ENCODE assay signal across 25 cellular contexts in the genomic region with DNA sequence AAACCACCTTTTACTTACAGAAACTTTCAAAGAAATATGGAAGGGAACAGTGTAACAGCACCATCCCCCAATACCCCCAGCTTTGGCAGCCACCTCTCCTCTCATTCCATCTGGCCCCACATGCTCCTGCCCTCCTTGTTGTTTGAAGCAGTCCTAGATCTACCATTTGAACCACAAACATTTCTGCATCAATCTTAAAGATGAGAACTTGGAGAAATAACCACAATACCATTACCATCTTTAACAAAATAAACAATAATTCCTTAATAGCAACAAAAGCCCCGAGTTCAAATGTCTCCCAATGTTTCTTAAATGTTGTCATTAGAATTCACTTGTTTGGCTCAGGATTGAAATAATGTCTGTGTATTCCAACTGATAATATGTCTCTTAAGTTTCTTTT. TPM values are rescaled to one million over a fixed set of nuclear protein-coding genes. Genes with fewer than 3 reads are reported as not detected.
"Had no signal": no experiment of that assay in that cellular context is flagged by ENCODE, and none has a peak within 500 bp of the region (broad histone marks: within the 10 kb centered on the region; RNA-seq: fewer than 3 reads in every experiment).

No MANE protein-coding gene starts in this region.

- H3K4me1 Mint-ChIP-seq: activated naive CD8-positive, alpha-beta T cell treated with anti-CD3 and anti-CD28 coated beads for 36 hours; central memory CD8-positive, alpha-beta T cell had no signal

- H3K9me3 Mint-ChIP-seq: activated CD8-positive, alpha-beta T cell treated with anti-CD3 and anti-CD28 coated beads for 36 hours; activated naive CD4-positive, alpha-beta T cell treated with anti-CD3 and anti-CD28 coated beads, Interleukin-2, amount 10 ng/mL, durations not matched to agents 7 days and 5 days; activated naive CD8-positive, alpha-beta T cell treated with anti-CD3 and anti-CD28 coated beads for 36 hours; activated T-cell treated with anti-CD3 and anti-CD28 coated beads, Interleukin-2, amount 50 U/mL, for 72 hours; activated T-helper 2 cell treated with anti-CD3 and anti-CD28 coated beads, Interferon-gamma antibody, Interleukin-2, Interleukin-4, amounts not matched to agents 10 μg/mL and 5 μg/mL and 100 μg/mL, durations not matched to agents 14 hours and 24 hours and 36 hours; central memory CD8-positive, alpha-beta T cell had no signal

- H3K4me3 ChIP-seq: body of pancreas, Peyer's patch, SJCRH30 had no signal

- H3K9me3 ChIP-seq: body of pancreas, Peyer's patch, SJCRH30, SK-N-SH had no signal

- H3K36me3 Mint-ChIP-seq: activated naive CD4-positive, alpha-beta T cell treated with anti-CD3 and anti-CD28 coated beads, Interleukin-2, amount 10 ng/mL, durations not matched to agents 7 days and 5 days; activated naive CD8-positive, alpha-beta T cell treated with anti-CD3 and anti-CD28 coated beads for 36 hours had no signal

- H3K36me3 ChIP-seq: Peyer's patch, SJCRH30, WERI-Rb-1 had no signal

- FAIRE-seq: bronchial epithelial cell had no signal

- H3K27ac Mint-ChIP-seq: activated CD8-positive, alpha-beta T cell treated with anti-CD3 and anti-CD28 coated beads for 36 hours; activated naive CD4-positive, alpha-beta T cell treated with anti-CD3 and anti-CD28 coated beads, Interleukin-2, amount 10 ng/mL, durations not matched to agents 7 days and 5 days; activated naive CD8-positive, alpha-beta T cell treated with anti-CD3 and anti-CD28 coated beads for 36 hours; activated T-cell treated with anti-CD3 and anti-CD28 coated beads, Interleukin-2, amount 50 U/mL, for 72 hours; activated T-helper 2 cell treated with anti-CD3 and anti-CD28 coated beads, Interferon-gamma antibody, Interleukin-2, Interleukin-4, amounts not matched to agents 10 μg/mL and 5 μg/mL and 100 μg/mL, durations not matched to agents 14 hours and 24 hours and 36 hours had no signal

- H3K4me3 Mint-ChIP-seq: activated CD8-positive, alpha-beta T cell treated with anti-CD3 and anti-CD28 coated beads for 36 hours; activated naive CD4-positive, alpha-beta T cell treated with anti-CD3 and anti-CD28 coated beads, Interleukin-2, amount 10 ng/mL, durations not matched to agents 7 days and 5 days; activated naive CD8-positive, alpha-beta T cell treated with anti-CD3 and anti-CD28 coated beads for 36 hours; activated T-cell treated with anti-CD3 and anti-CD28 coated beads, Interleukin-2, amount 50 U/mL, for 72 hours; central memory CD8-positive, alpha-beta T cell had no signal

- H3K9ac ChIP-seq: SK-N-SH had no signal

- H3K27me3 ChIP-seq: body of pancreas, Peyer's patch, SJCRH30 had no signal

- ATAC-seq: activated CD4-positive, CD25-positive, alpha-beta regulatory T cell treated with anti-CD3 and anti-CD28 coated beads, Interleukin-2, amount 50 U/mL, for 24 hours; activated CD8-positive, alpha-beta T cell treated with anti-CD3 and anti-CD28 coated beads for 36 hours; activated T-cell treated with anti-CD3 and anti-CD28 coated beads, Interleukin-2, amount 50 U/mL, for 72 hours; body of pancreas had no signal

- H3K27ac ChIP-seq: body of pancreas, Peyer's patch, RWPE1, SJCRH30, WERI-Rb-1 had no signal

- H3K4me2 ChIP-seq: SK-N-SH had no signal

- DNase-seq: activated CD4-positive, alpha-beta T cell treated with anti-CD3 and anti-CD28 coated beads for 4 hours; activated CD8-positive, alpha-beta memory T cell treated with anti-CD3 and anti-CD28 coated beads, Interleukin-2, amount 50 U/mL, for 4 hours; activated CD8-positive, alpha-beta T cell treated with anti-CD3 and anti-CD28 coated beads for 36 hours; activated gamma-delta T cell treated with Interleukin-2 at 50 U/mL for 16 hours; activated naive CD4-positive, alpha-beta T cell treated with anti-CD3 and anti-CD28 coated beads, Interleukin-2, amount 10 ng/mL, durations not matched to agents 7 days and 5 days; activated naive CD8-positive, alpha-beta T cell treated with anti-CD3 and anti-CD28 coated beads for 36 hours; activated T-cell treated with anti-CD3 and anti-CD28 coated beads, Interleukin-2, amount 50 U/mL, for 72 hours; body of pancreas; Kasumi-1; NCI-H1105 treated with DMSO at 0.1 percent for 48 hours; NCI-H1436 treated with DMSO at 0.1 percent for 48 hours; NCI-H187; NCI-H2081; NCI-H524; Peyer's patch; Right ventricle myocardium superior; SJCRH30; SK-N-SH; T-helper 1 cell; WERI-Rb-1 had no signal

- H3K4me1 ChIP-seq: Peyer's patch had no signal

RNA-seq across cellular contexts. Expression of a gene that starts 17.7 kb away (rescaled TPM):
- total RNA-seq: activated T-helper 2 cell treated with anti-CD3 and anti-CD28 coated beads, Interferon-gamma antibody, Interleukin-2, Interleukin-4, amounts not matched to agents 10 μg/mL and 5 μg/mL and 100 μg/mL, durations not matched to agents 14 hours and 24 hours and 36 hours had no signal
